21 cellular contexts compared by ENCODE assay signal in genomic region chrX:83326517-83326916, GRCh38.
"Had no signal": no experiment of that assay in that cellular context is flagged by ENCODE, and none has a peak within 500 bp of the region (broad histone marks: within the 10 kb centered on the region; RNA-seq: fewer than 3 reads in every experiment).

No MANE protein-coding gene starts in this region.

- DNase-seq: KBM-7, MG63, NCI-H1092, NCI-H1105 treated with DMSO at 0.1 percent for 48 hours, NCI-H1436, NCI-H187, NCI-H2029 treated with DMSO at 0.1 percent for 48 hours, NCI-H2171, NCI-H226, NCI-H446, NCI-H510A, NCI-H524 treated with DMSO at 0.1 percent for 48 hours, NCI-H69, NCI-H774, PC-3, SHP77 treated with DMSO at 0.1 percent for 48 hours, SJCRH30, T-helper 1 cell had no signal

- H3K4me3 ChIP-seq: MG63, SJCRH30 had no signal

- H3K36me3 ChIP-seq: MG63, SJCRH30 had no signal

- H3K9me3 ChIP-seq: MG63, SJCRH30 had no signal

- H3K27ac ChIP-seq: SJCRH30 had no signal

- ATAC-seq: Panc1, PC-3, Right ventricle myocardium inferior, SK-N-SH treated with all-trans-retinoic acid at 6 μM for 48 hours had no signal

- H3K4me1 ChIP-seq: SJCRH30 had no signal

- H3K27me3 ChIP-seq: MG63, SJCRH30 had no signal
